ENCODE assay signal across 8 cellular contexts in the genomic region with DNA sequence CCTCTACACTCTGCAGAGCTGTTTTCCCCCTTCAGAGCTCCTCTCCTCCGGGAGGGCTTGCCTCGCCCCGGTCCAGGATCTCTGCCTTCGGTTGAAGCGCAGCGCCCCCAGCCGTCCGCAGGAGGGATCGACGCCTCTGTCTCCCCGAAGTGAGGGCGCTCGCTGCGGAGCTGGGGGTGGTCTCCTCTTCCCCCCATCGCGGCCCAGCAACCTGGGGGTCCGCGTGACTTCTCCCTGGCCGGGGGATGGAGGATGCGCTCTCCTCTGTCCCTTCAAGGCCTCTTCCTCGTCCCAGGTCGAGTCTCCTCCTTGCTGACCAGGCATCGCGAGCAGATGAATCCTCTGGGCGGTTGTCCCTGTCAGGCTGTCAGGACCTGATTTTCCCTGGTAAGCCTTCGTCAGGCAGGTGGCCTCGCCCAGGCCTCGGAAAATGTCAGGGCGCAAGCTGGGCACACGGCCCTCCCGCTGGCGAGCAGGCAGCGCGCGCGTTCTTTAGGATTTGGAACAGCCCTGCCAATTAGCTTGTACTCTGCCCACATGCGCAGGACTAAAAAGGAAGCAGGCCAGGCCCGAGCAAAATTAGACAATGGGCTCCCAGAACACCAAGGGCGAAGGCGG.
A peak's percentile ranks its signal among the peaks of the same experiment; 100 is the strongest.
DNase-seq lines count a peak whose midpoint lies in the region; ATAC-seq lines count a peak whose summit lies in the region.

No MANE protein-coding gene starts in this region.

- H3K27me3 Mint-ChIP-seq in CD4-positive, CD25-positive, alpha-beta regulatory T cell = peaks cover 69% of the 10 kb centered on the region

- no peak overlapping the region for H3K27ac ChIP-seq in CD4-positive, CD25-positive, alpha-beta regulatory T cell (ENCODE audit: insufficient read depth, low read length, poor library complexity, severe bottlenecking)
- no peak overlapping the region for H3K27ac ChIP-seq in stomach smooth muscle (ENCODE audit: low read length)

- no peaks in the 10 kb centered on the region for H3K9me3 ChIP-seq in CD4-positive, CD25-positive, alpha-beta regulatory T cell (ENCODE audit: control insufficient read depth in 2 of 2, low read length in 2 of 2)
- H3K9me3 ChIP-seq in mucosa of stomach (ENCODE audit: control insufficient read depth, low read length) = no peaks in the 10 kb centered on the region
- no peaks in the 10 kb centered on the region for H3K9me3 ChIP-seq in stomach smooth muscle (ENCODE audit: control insufficient read depth in 2 of 2, low read length in 2 of 2)

- no peaks in the 10 kb centered on the region for H3K36me3 ChIP-seq in CD4-positive, CD25-positive, alpha-beta regulatory T cell (ENCODE audit: control insufficient read depth, insufficient read depth, low read length)
- no peaks in the 10 kb centered on the region for H3K36me3 ChIP-seq in mucosa of stomach (ENCODE audit: control insufficient read depth, insufficient read depth, low read length)
- H3K36me3 ChIP-seq in stomach smooth muscle (ENCODE audit: control insufficient read depth in 2 of 2, insufficient read depth in 2 of 2, low read length in 2 of 2) = no peaks in the 10 kb centered on the region

- peak overlapping the region; percentile 56 for H3K9ac ChIP-seq in mucosa of stomach (ENCODE audit: low read length)
- H3K9ac ChIP-seq in stomach smooth muscle (ENCODE audit: low read length in 2 of 2) = peak overlapping the region; percentile 46 to 51

- DNase-seq in CD4-positive, CD25-positive, alpha-beta regulatory T cell = peak in 2 of 3 donors; percentile 6 to 44
- DNase-seq in NCI-H1092 treated with DMSO at 0.1 percent for 48 hours (lab: John Stamatoyannopoulos, UW) (peak; percentile 84), fibroblast of gingiva (ENCODE audit: low read depth) (peak; percentile 67), NCI-H187 (lab: John Stamatoyannopoulos, UW) (no peak)
- peak; percentile 84 for DNase-seq in activated CD8-positive, alpha-beta memory T cell treated with anti-CD3 and anti-CD28 coated beads, Interleukin-2, amount 50 U/mL, for 48 hours

- peaks cover 11% of the 10 kb centered on the region for H3K27me3 ChIP-seq in CD4-positive, CD25-positive, alpha-beta regulatory T cell (ENCODE audit: control insufficient read depth, insufficient read depth, low read length)
- H3K27me3 ChIP-seq in mucosa of stomach (ENCODE audit: control insufficient read depth, insufficient read depth, low read length) (no peaks in the 10 kb centered on the region), stomach smooth muscle (ENCODE audit: control insufficient read depth in 1 of 2, insufficient read depth in 2 of 2, low read length in 2 of 2) (no peaks in the 10 kb centered on the region)

- peak in 1 of 2 donors; percentile 40 for ATAC-seq in CD4-positive, CD25-positive, alpha-beta regulatory T cell (ENCODE audit: low read depth in 2 of 2)
- peak; percentile 60 for ATAC-seq in GM19452 (IDR thresholded peaks at IDR 0.05; ENCODE audit: unreplicated experiment)

- H3K36me3 Mint-ChIP-seq in CD4-positive, CD25-positive, alpha-beta regulatory T cell = no peaks in the 10 kb centered on the region

- H3K4me1 ChIP-seq in CD4-positive, CD25-positive, alpha-beta regulatory T cell (ENCODE audit: control insufficient read depth, insufficient read depth, low read length, poor library complexity, severe bottlenecking) = peaks cover 4% of the 10 kb centered on the region
- H3K4me1 ChIP-seq in mucosa of stomach (ENCODE audit: control insufficient read depth, insufficient read depth, low read length) (peaks cover 5% of the 10 kb centered on the region), stomach smooth muscle (ENCODE audit: control insufficient read depth, insufficient read depth, low read length) (peaks cover 13% of the 10 kb centered on the region)

- no peak overlapping the region for H3K4me3 ChIP-seq in CD4-positive, CD25-positive, alpha-beta regulatory T cell (ENCODE audit: low read depth, low read length)
- H3K4me3 ChIP-seq in mucosa of stomach (ENCODE audit: low read length) (peak overlapping the region; percentile 51), stomach smooth muscle (ENCODE audit: low read length in 2 of 2) (peak overlapping the region; percentile 59 to 70)

- no peak overlapping the region for H3K27ac Mint-ChIP-seq in CD4-positive, CD25-positive, alpha-beta regulatory T cell

- peaks cover 0 to 6% (median 2%) of the 10 kb centered on the region in 4 donors for H3K4me1 Mint-ChIP-seq in CD4-positive, CD25-positive, alpha-beta regulatory T cell

- H3K4me3 Mint-ChIP-seq in CD4-positive, CD25-positive, alpha-beta regulatory T cell = peak overlapping the region in 1 of 4 donors; percentile 11

- H3K9me3 Mint-ChIP-seq in CD4-positive, CD25-positive, alpha-beta regulatory T cell = peaks cover 0 to 2% (median 0%) of the 10 kb centered on the region in 7 donors

Comparison
In these comparisons a context has a peak if more than half of its experiments do, and no peak if none do; other contexts are left out.
1. DNase-seq: peak in CD4-positive, CD25-positive, alpha-beta regulatory T cell (2 of 3), NCI-H1092 treated with DMSO at 0.1 percent for 48 hours (single experiment), activated CD8-positive, alpha-beta memory T cell treated with anti-CD3 and anti-CD28 coated beads, Interleukin-2, amount 50 U/mL, for 48 hours (single experiment) and fibroblast of gingiva (single experiment); none in NCI-H187 (0 of 2).